Comparison of ENCODE assay signal across 35 cellular contexts in genomic region chrX:82232679-82233078, GRCh38.
"Had no signal": no experiment of that assay in that cellular context is flagged by ENCODE, and none has a peak within 500 bp of the region (broad histone marks: within the 10 kb centered on the region; RNA-seq: fewer than 3 reads in every experiment).

No MANE protein-coding gene starts in this region.

- H3K27me3 Mint-ChIP-seq: activated naive CD4-positive, alpha-beta T cell treated with anti-CD3 and anti-CD28 coated beads, Interleukin-2, amount 10 ng/mL, durations not matched to agents 7 days and 5 days; activated naive CD4-positive, alpha-beta T cell treated with anti-CD3 and anti-CD28 coated beads, Interleukin-2, amount 50 U/mL, for 24 hours; activated naive CD8-positive, alpha-beta T cell; activated naive CD8-positive, alpha-beta T cell treated with anti-CD3 and anti-CD28 coated beads for 36 hours; activated naive CD8-positive, alpha-beta T cell treated with anti-CD3 and anti-CD28 coated beads, Interleukin-2, amount 10 ng/mL, durations not matched to agents 7 days and 5 days; activated naive CD8-positive, alpha-beta T cell treated with anti-CD3 and anti-CD28 coated beads, Interleukin-2, amount 50 U/mL, for 24 hours; activated T-helper 17 cell treated with anti-CD3 and anti-CD28 coated beads, Interleukin-2, amount 50 U/mL, for 72 hours; central memory CD8-positive, alpha-beta T cell had no signal

- H3K36me3 Mint-ChIP-seq: activated naive CD4-positive, alpha-beta T cell treated with anti-CD3 and anti-CD28 coated beads, Interleukin-2, amount 10 ng/mL, durations not matched to agents 7 days and 5 days; activated naive CD4-positive, alpha-beta T cell treated with anti-CD3 and anti-CD28 coated beads, Interleukin-2, amount 50 U/mL, for 24 hours; activated naive CD8-positive, alpha-beta T cell; activated naive CD8-positive, alpha-beta T cell treated with anti-CD3 and anti-CD28 coated beads for 36 hours; activated naive CD8-positive, alpha-beta T cell treated with anti-CD3 and anti-CD28 coated beads, Interleukin-2, amount 10 ng/mL, durations not matched to agents 7 days and 5 days; brain had no signal

- DNase-seq: activated effector memory CD4-positive, alpha-beta T cell treated with anti-CD3 and anti-CD28 coated beads, Interleukin-2, amount 50 U/mL, for 16 hours; activated effector memory CD4-positive, alpha-beta T cell treated with Interleukin-2 at 50 U/mL for 16 hours; activated gamma-delta T cell; activated gamma-delta T cell treated with Interleukin-2 at 50 U/mL for 16 hours; activated naive CD4-positive, alpha-beta T cell; activated naive CD4-positive, alpha-beta T cell treated with anti-CD3 and anti-CD28 coated beads for 36 hours; activated naive CD4-positive, alpha-beta T cell treated with anti-CD3 and anti-CD28 coated beads, Interleukin-2, amount 10 ng/mL, durations not matched to agents 7 days and 5 days; activated naive CD4-positive, alpha-beta T cell treated with anti-CD3 and anti-CD28 coated beads, Interleukin-2, amount 50 U/mL, for 16 hours; activated naive CD4-positive, alpha-beta T cell treated with Interleukin-2 at 50 U/mL for 16 hours; activated naive CD8-positive, alpha-beta T cell treated with anti-CD3 and anti-CD28 coated beads for 36 hours; activated naive CD8-positive, alpha-beta T cell treated with anti-CD3 and anti-CD28 coated beads, Interleukin-2, amount 10 ng/mL, durations not matched to agents 7 days and 5 days; activated naive CD8-positive, alpha-beta T cell treated with anti-CD3 and anti-CD28 coated beads, Interleukin-2, amount 50 U/mL, for 24 hours; activated T-cell treated with anti-CD3 and anti-CD28 coated beads, Interleukin-2, amount 50 U/mL, for 1 hour; activated T-cell treated with anti-CD3 and anti-CD28 coated beads, Interleukin-2, amount 50 U/mL, for 24 hours; activated T-cell treated with anti-CD3 and anti-CD28 coated beads, Interleukin-2, amount 50 U/mL, for 4 hours; activated T-cell treated with anti-CD3 and anti-CD28 coated beads, Interleukin-2, amount 50 U/mL, for 48 hours; activated T-cell treated with anti-CD3 and anti-CD28 coated beads, Interleukin-2, amount 50 U/mL, for 72 hours; adrenal gland; amniotic stem cell; amygdala; anterior cingulate cortex; aorta; body of pancreas; brain microvascular endothelial cell; caudate nucleus; central memory CD4-positive, alpha-beta T cell; cerebellar nuclear complex had no signal

- H3K4me3 Mint-ChIP-seq: activated naive CD4-positive, alpha-beta T cell treated with anti-CD3 and anti-CD28 coated beads for 36 hours; activated naive CD4-positive, alpha-beta T cell treated with anti-CD3 and anti-CD28 coated beads, Interleukin-2, amount 10 ng/mL, durations not matched to agents 7 days and 5 days; activated naive CD4-positive, alpha-beta T cell treated with anti-CD3 and anti-CD28 coated beads, Interleukin-2, amount 50 U/mL, for 24 hours; activated naive CD8-positive, alpha-beta T cell; activated naive CD8-positive, alpha-beta T cell treated with anti-CD3 and anti-CD28 coated beads for 36 hours; activated naive CD8-positive, alpha-beta T cell treated with anti-CD3 and anti-CD28 coated beads, Interleukin-2, amount 10 ng/mL, durations not matched to agents 7 days and 5 days; activated naive CD8-positive, alpha-beta T cell treated with anti-CD3 and anti-CD28 coated beads, Interleukin-2, amount 50 U/mL, for 24 hours; activated T-cell treated with anti-CD3 and anti-CD28 coated beads, Interleukin-2, amount 50 U/mL, for 24 hours; activated T-cell treated with anti-CD3 and anti-CD28 coated beads, Interleukin-2, amount 50 U/mL, for 4 hours; activated T-cell treated with anti-CD3 and anti-CD28 coated beads, Interleukin-2, amount 50 U/mL, for 72 hours; activated T-helper 1 cell treated with anti-CD3 and anti-CD28 coated beads, Interleukin-12 subunit alpha, Interleukin-12 subunit beta, Interleukin-2, Interleukin-4 antibody, amounts not matched to agents 30 ng/mL and 10 ng/mL and 1 ng/mL, durations not matched to agents 14 hours and 24 hours and 36 hours; activated T-helper 17 cell treated with anti-CD3 and anti-CD28 coated beads, Interleukin-2, amount 50 U/mL, for 72 hours; brain; central memory CD8-positive, alpha-beta T cell had no signal

- H3K9me3 Mint-ChIP-seq: activated T-helper 17 cell treated with anti-CD3 and anti-CD28 coated beads, Interleukin-2, amount 50 U/mL, for 72 hours; central memory CD8-positive, alpha-beta T cell had no signal

- H3K27ac Mint-ChIP-seq: activated naive CD4-positive, alpha-beta T cell treated with anti-CD3 and anti-CD28 coated beads for 36 hours; activated naive CD4-positive, alpha-beta T cell treated with anti-CD3 and anti-CD28 coated beads, Interleukin-2, amount 10 ng/mL, durations not matched to agents 7 days and 5 days; activated naive CD4-positive, alpha-beta T cell treated with anti-CD3 and anti-CD28 coated beads, Interleukin-2, amount 50 U/mL, for 24 hours; activated naive CD4-positive, alpha-beta T cell treated with anti-CD3 and anti-CD28 coated beads, Interleukin-2, amount 50 U/mL, for 72 hours; activated naive CD8-positive, alpha-beta T cell; activated naive CD8-positive, alpha-beta T cell treated with anti-CD3 and anti-CD28 coated beads for 36 hours; activated naive CD8-positive, alpha-beta T cell treated with anti-CD3 and anti-CD28 coated beads, Interleukin-2, amount 10 ng/mL, durations not matched to agents 7 days and 5 days; activated naive CD8-positive, alpha-beta T cell treated with anti-CD3 and anti-CD28 coated beads, Interleukin-2, amount 50 U/mL, for 24 hours; activated T-cell treated with anti-CD3 and anti-CD28 coated beads, Interleukin-2, amount 50 U/mL, for 24 hours; activated T-cell treated with anti-CD3 and anti-CD28 coated beads, Interleukin-2, amount 50 U/mL, for 72 hours; activated T-helper 1 cell treated with anti-CD3 and anti-CD28 coated beads, Interleukin-12 subunit alpha, Interleukin-12 subunit beta, Interleukin-2, Interleukin-4 antibody, amounts not matched to agents 30 ng/mL and 10 ng/mL and 1 ng/mL, durations not matched to agents 14 hours and 24 hours and 36 hours; activated T-helper 17 cell treated with anti-CD3 and anti-CD28 coated beads, Interleukin-2, amount 50 U/mL, for 72 hours; activated T-helper 2 cell treated with anti-CD3 and anti-CD28 coated beads, Interferon-gamma antibody, Interleukin-2, Interleukin-4, amounts not matched to agents 10 μg/mL and 5 μg/mL and 100 μg/mL, durations not matched to agents 14 hours and 24 hours and 36 hours; brain had no signal

- H3K4me1 Mint-ChIP-seq: activated naive CD4-positive, alpha-beta T cell treated with anti-CD3 and anti-CD28 coated beads, Interleukin-2, amount 10 ng/mL, durations not matched to agents 7 days and 5 days; activated naive CD4-positive, alpha-beta T cell treated with anti-CD3 and anti-CD28 coated beads, Interleukin-2, amount 50 U/mL, for 24 hours; activated naive CD8-positive, alpha-beta T cell treated with anti-CD3 and anti-CD28 coated beads for 36 hours; activated naive CD8-positive, alpha-beta T cell treated with anti-CD3 and anti-CD28 coated beads, Interleukin-2, amount 10 ng/mL, durations not matched to agents 7 days and 5 days; activated naive CD8-positive, alpha-beta T cell treated with anti-CD3 and anti-CD28 coated beads, Interleukin-2, amount 50 U/mL, for 24 hours; activated T-helper 17 cell treated with anti-CD3 and anti-CD28 coated beads, Interleukin-2, amount 50 U/mL, for 72 hours; brain; central memory CD8-positive, alpha-beta T cell had no signal
